ENCODE assay signal across 9 cellular contexts in the genomic region with DNA sequence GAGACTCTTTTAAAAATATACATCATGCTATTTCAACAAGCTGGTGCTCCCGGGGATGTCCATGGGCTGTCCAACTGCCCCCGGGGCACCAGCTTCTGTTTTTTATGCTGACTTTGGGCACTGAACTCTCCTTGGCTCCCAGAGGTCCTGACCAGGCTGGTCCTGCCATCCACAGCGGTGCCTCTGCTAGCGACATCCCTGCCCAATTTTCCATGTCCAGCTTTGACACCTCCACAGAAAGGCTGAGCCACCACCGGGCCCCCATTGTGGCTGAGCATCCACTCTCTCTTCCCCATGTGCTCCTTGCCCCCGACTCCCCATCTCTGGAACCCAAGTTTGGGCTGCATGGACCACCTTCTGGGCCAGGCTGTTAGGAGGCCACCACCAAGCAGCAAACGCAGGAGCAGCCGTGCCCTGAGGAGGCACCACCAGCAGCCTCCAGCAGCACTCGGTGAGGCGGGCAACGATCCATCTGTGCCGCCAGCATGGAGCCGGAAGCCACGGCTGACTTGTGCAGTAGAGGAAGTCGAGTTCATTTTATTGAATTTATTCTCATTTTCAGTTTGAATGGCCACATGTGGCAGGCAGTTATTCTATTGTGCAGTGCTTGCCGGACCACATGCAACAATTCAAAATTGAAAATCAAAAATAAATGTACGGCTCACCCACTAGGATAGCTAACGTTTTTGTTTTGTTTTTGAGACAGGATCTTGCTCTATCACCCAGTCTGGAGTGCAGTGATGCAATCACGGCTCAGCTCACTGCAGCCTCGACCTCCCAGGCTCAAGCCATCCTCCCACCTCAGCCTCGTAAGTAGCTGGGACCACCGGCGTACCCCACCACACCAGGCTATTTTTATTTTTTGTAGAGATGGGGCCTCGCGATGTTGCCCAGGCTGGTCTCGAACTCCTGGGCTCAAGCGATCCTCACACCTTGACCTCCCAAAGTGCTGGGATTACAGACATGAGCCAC. TPM values are rescaled to one million over a fixed set of nuclear protein-coding genes. Genes with fewer than 3 reads are reported as not detected.
DNase-seq lines count a peak whose midpoint lies in the region; ATAC-seq, FAIRE-seq and TF ChIP-seq lines count a peak whose summit lies in the region.
"Had no signal": no experiment of that assay in that cellular context is flagged by ENCODE, and none has a peak within 500 bp of the region (broad histone marks: within the 10 kb centered on the region; RNA-seq: fewer than 3 reads in every experiment).

No MANE protein-coding gene starts in this region.

- POLR2A ChIA-PET in CD8-positive, alpha-beta T cell (lab: Charles Lee), result interaction anchor here (1.2 to 3.0 kb wide), 4 partner anchors 7 to 231 kb away, joined by 5 to 20 read pairs (median 6); no protein-coding TSS in a partner anchor
- POLR2A ChIA-PET in SK-N-SH (lab: Yijun Ruan, JAX), result no interaction called here

- no peak for TF ChIP-seq RAD21 in SK-N-SH (IDR thresholded peaks at IDR 0.05; ENCODE audit: low read length)

- peak overlapping the region; percentile 69 for H3K4me3 Mint-ChIP-seq in CD8-positive, alpha-beta T cell

- peak overlapping the region; percentile 41 for H3K27ac Mint-ChIP-seq in CD8-positive, alpha-beta T cell

- peak; percentile 81 for FAIRE-seq in GM18507 (lab: Jason Lieb, UNC)

- CTCF ChIA-PET in CD8-positive, alpha-beta T cell (lab: Charles Lee), result interaction anchor here (0.6 to 18.5 kb wide), 28 partner anchors 10 to 320 kb away, joined by 3 to 392 read pairs (median 5); a partner anchor contains a TSS
- CTCF ChIA-PET in SK-N-SH (lab: Yijun Ruan, JAX), result interaction anchor here (0.6 to 5.4 kb wide), 20 partner anchors 10 to 463 kb away, joined by 3 to 44 read pairs (median 4); no protein-coding TSS in a partner anchor

- H4K20me1 ChIP-seq in SU-DHL-6 (ENCODE audit: low read depth, low read length), result no peaks in the 10 kb centered on the region
- no peaks in the 10 kb centered on the region for H4K20me1 ChIP-seq in SK-N-SH (ENCODE audit: insufficient read depth)

- no peak for TF ChIP-seq EP300 in SK-N-SH (IDR thresholded peaks at IDR 0.05; ENCODE audit: borderline replicate concordance in 1 of 2, low read depth in 1 of 2, low read length in 1 of 2)

- intact Hi-C loops in CD8-positive, alpha-beta T cell (cut with DNase I, micrococcal nuclease), result loop anchor here (5.0 to 10.0 kb wide), 5 partner anchors 322 to 1288 kb away; a partner anchor contains a TSS

- 79% methylated on average over 26 of the region's 27 CpGs for WGBS in SK-N-SH (ENCODE audit: low lambda C conversion rate)

- H3F3A ChIP-seq in SU-DHL-6 (ENCODE audit: insufficient read depth), result peaks cover 10% of the 10 kb centered on the region; the same call in 1 of the 2 replicates
- no peaks in the 10 kb centered on the region for H3F3A ChIP-seq in SK-N-SH (replicated peaks; ENCODE audit: insufficient read depth)

- DNase-seq in CD8-positive, alpha-beta T cell, result peak in 2 of 7 experiments; percentile 8 to 37
- DNase-seq in GM18507 (ENCODE audit: extremely low spot score, insufficient read length, low read depth) (no peak), germinal center (ENCODE audit: low spot score) (peak; percentile 65), dedifferentiated amniotic fluid mesenchymal stem cell (ENCODE audit: extremely low spot score) (no peak), DMS153 treated with DMSO at 0.1 percent for 48 hours (lab: John Stamatoyannopoulos, UW; ENCODE audit: unreplicated experiment) (no peak), SK-N-SH (no peak)
- DNase-seq: SIG-M5 had no signal

- no peak overlapping the region for H3K27ac ChIP-seq in CD8-positive, alpha-beta T cell (ENCODE audit: low read depth, low read length)
- H3K27ac ChIP-seq in SU-DHL-6 (ENCODE audit: low read depth, low read length), result peak overlapping the region; percentile 22; the same call in 1 of the 2 replicates
- H3K27ac ChIP-seq in SK-N-SH (ENCODE audit: low read depth in 2 of 2, low read length in 1 of 2), result no peak overlapping the region

- no peak overlapping the region for H3K4me3 ChIP-seq in CD8-positive, alpha-beta T cell (ENCODE audit: low read depth, low read length)
- no peak overlapping the region for H3K4me3 ChIP-seq in SU-DHL-6 (ENCODE audit: insufficient read depth, low read length, poor library complexity, severe bottlenecking)
- H3K4me3 ChIP-seq in SK-N-SH (ENCODE audit: low read depth in 2 of 2, low read length in 1 of 2), result no peak overlapping the region

- peaks cover 71% of the 10 kb centered on the region for H3K4me1 ChIP-seq in CD8-positive, alpha-beta T cell (ENCODE audit: insufficient read depth, low read length)
- peaks cover 14 to 26% of the 10 kb centered on the region in 2 experiments; a peak in 3 of 4 replicates for H3K4me1 ChIP-seq in SK-N-SH (ENCODE audit: control insufficient read depth in 1 of 2, insufficient read depth in 2 of 2, low read depth in 1 of 2, low read length in 1 of 2)

- no peak for TF ChIP-seq CTCF in CD8-positive, alpha-beta T cell (IDR thresholded peaks at IDR 0.05)
- no peak for TF ChIP-seq CTCF in SU-DHL-6 (IDR thresholded peaks at IDR 0.05; ENCODE audit: insufficient read depth, low read length, poor library complexity, severe bottlenecking)
- no peak for TF ChIP-seq CTCF in SK-N-SH (IDR thresholded peaks at IDR 0.05)

- no peaks in the 10 kb centered on the region for H3K36me3 Mint-ChIP-seq in CD8-positive, alpha-beta T cell

- H3K4me1 Mint-ChIP-seq in CD8-positive, alpha-beta T cell (ENCODE audit: low read depth), result peaks cover 71% of the 10 kb centered on the region

- H3K9ac ChIP-seq in SU-DHL-6 (ENCODE audit: low read length), result peak overlapping the region; percentile 40
- H3K9ac ChIP-seq in SK-N-SH, result no peak overlapping the region

- no peaks in the 10 kb centered on the region for H3K27me3 ChIP-seq in CD8-positive, alpha-beta T cell (ENCODE audit: insufficient read depth, low read length)
- H3K27me3 ChIP-seq in SU-DHL-6 (ENCODE audit: low read length) (no peaks in the 10 kb centered on the region), SK-N-SH (ENCODE audit: insufficient read depth) (no peaks in the 10 kb centered on the region)

- H3K79me2 ChIP-seq in SU-DHL-6 (ENCODE audit: insufficient read depth, low read length) (no peaks in the 10 kb centered on the region), SK-N-SH (ENCODE audit: insufficient read depth) (peaks cover 21% of the 10 kb centered on the region; the same call in 1 of the 2 replicates)

- ATAC-seq in CD8-positive, alpha-beta T cell, result no peak
- ATAC-seq in HG03442 (IDR thresholded peaks at IDR 0.05; ENCODE audit: unreplicated experiment), result no peak

- H3K36me3 ChIP-seq in CD8-positive, alpha-beta T cell (ENCODE audit: insufficient read depth, low read length), result no peaks in the 10 kb centered on the region
- no peaks in the 10 kb centered on the region for H3K36me3 ChIP-seq in SU-DHL-6 (ENCODE audit: low read length)
- no peaks in the 10 kb centered on the region for H3K36me3 ChIP-seq in SK-N-SH (replicated peaks in 1 of 2; ENCODE audit: control insufficient read depth in 1 of 2, insufficient read depth in 2 of 2, low read length in 1 of 2)

- peak overlapping the region; percentile 85 for H2AFZ ChIP-seq in SU-DHL-6 (ENCODE audit: low read depth, low read length, severe bottlenecking)
- no peak overlapping the region for H2AFZ ChIP-seq in SK-N-SH (ENCODE audit: low read depth)

- H3K9me2 ChIP-seq in SU-DHL-6 (replicated peaks; ENCODE audit: insufficient read depth, low read length), result no peaks in the 10 kb centered on the region
- H3K9me2 ChIP-seq in SK-N-SH, result no peaks in the 10 kb centered on the region

- H3K9me3 ChIP-seq in CD8-positive, alpha-beta T cell (ENCODE audit: low read length), result no peaks in the 10 kb centered on the region
- H3K9me3 ChIP-seq in SU-DHL-6 (ENCODE audit: insufficient read depth, low read length), result no peaks in the 10 kb centered on the region
- no peaks in the 10 kb centered on the region for H3K9me3 ChIP-seq in SK-N-SH

- H3K4me2 ChIP-seq in SU-DHL-6 (ENCODE audit: low read depth, low read length, poor library complexity, severe bottlenecking), result peak overlapping the region; percentile 47
- no peak overlapping the region for H3K4me2 ChIP-seq in SK-N-SH

- no peaks in the 10 kb centered on the region for H3K9me3 Mint-ChIP-seq in CD8-positive, alpha-beta T cell

- no peaks in the 10 kb centered on the region for H3K27me3 Mint-ChIP-seq in CD8-positive, alpha-beta T cell (ENCODE audit: low read depth)

TF ChIP-seq in SK-N-SH, 30 proteins besides CTCF, POLR2A, EP300 and RAD21:
- no peak for TF ChIP-seq EZH2phosphoT487 (IDR thresholded peaks at IDR 0.05; ENCODE audit: borderline replicate concordance, low read depth)
- TF ChIP-seq FOXJ3 (CRISPR knock-in tag; IDR thresholded peaks at IDR 0.05), result no peak

RNA-seq across cellular contexts. Expression of a gene that starts 2.8 kb away (rescaled TPM):
- total RNA-seq in CD8-positive, alpha-beta T cell, result 1 to 10 TPM; 2.1 to 2.2 TPM
- polyA plus RNA-seq in SK-N-SH (2012; rRNA removed), result 11.9 and 19.0 TPM in 2 replicates
- polyA plus RNA-seq in SK-N-SH (2012; cell fraction: cytosol; rRNA removed), result 9.7 and 12.5 TPM in 2 replicates
- 23.7 and 24.7 TPM in 2 replicates for polyA plus RNA-seq in SK-N-SH (2012; cell fraction: nucleus; rRNA removed)
